Comparison of ENCODE assay signal across 30 cellular contexts in genomic region chr11:95404370-95404769, GRCh38.
DNase-seq lines count a peak whose midpoint lies in the region; ATAC-seq, FAIRE-seq and TF ChIP-seq lines count a peak whose summit lies in the region.
"Had no signal": no experiment of that assay in that cellular context is flagged by ENCODE, and none has a peak within 500 bp of the region (broad histone marks: within the 10 kb centered on the region; RNA-seq: fewer than 3 reads in every experiment).

No MANE protein-coding gene starts in this region.

- DNase-seq in DMS 273 (lab: John Stamatoyannopoulos, UW; ENCODE audit: unreplicated experiment) (peak; percentile 40), bronchial epithelial cell (ENCODE audit: low read depth) (no peak), retinal pigment epithelial cell (ENCODE audit: low read depth) (peak; percentile 69), HEK293T (ENCODE audit: extremely low spot score) (no peak), HuH-7.5 (ENCODE audit: low spot score) (no peak)
- no peak for DNase-seq in stimulated activated CD4-positive, alpha-beta T cell treated with anti-CD3 and anti-CD28 coated beads, Interleukin-4, amount 100 ng/mL, for 1 hour
- DNase-seq: activated CD4-positive, alpha-beta T cell treated with anti-CD3 and anti-CD28 coated beads, Interleukin-2, amount 50 U/mL, for 48 hours; activated CD4-positive, CD25-positive, alpha-beta regulatory T cell treated with anti-CD3 and anti-CD28 coated beads, Interleukin-2, amount 50 U/mL, for 72 hours; activated naive CD4-positive, alpha-beta T cell; activated naive CD8-positive, alpha-beta T cell treated with anti-CD3 and anti-CD28 coated beads, Interleukin-2, amount 50 U/mL, for 24 hours; colonic mucosa; DMS79 treated with DMSO at 0.1 percent for 48 hours; effector CD4-positive, alpha-beta T cell; GF-D8; Kasumi-1; NCI-H2107; NK-92 treated with Interleukin-12 subunit alpha and Interleukin-12 subunit beta, amount 100 ng/mL, for 24 hours; right cardiac atrium; stimulated activated CD4-positive, alpha-beta T cell treated with anti-CD3 and anti-CD28 coated beads, Interleukin-1b, Interleukin-23, amount 100 ng/mL, for 48 hours; stimulated activated naive CD8-positive, alpha-beta T cell treated with anti-CD3 and anti-CD28 coated beads, Interleukin-15, amount 100 ng/mL, for 72 hours; T-helper 17 cell had no signal

- H3K4me3 ChIP-seq in bronchial epithelial cell (ENCODE audit: low read depth, low read length) (no peak overlapping the region), retinal pigment epithelial cell (ENCODE audit: low read length) (no peak overlapping the region)
- H3K4me3 ChIP-seq: colonic mucosa, vagina had no signal

- POLR2A ChIA-PET in HEK293T (lab: Yijun Ruan, JAX): no interaction called here

- no peaks in the 10 kb centered on the region for H3K27me3 ChIP-seq in bronchial epithelial cell (ENCODE audit: control insufficient read depth, insufficient read depth, low read length)
- H3K27me3 ChIP-seq: colonic mucosa, vagina had no signal

- CTCF ChIA-PET in HEK293T (lab: Yijun Ruan, JAX): no interaction called here

- ATAC-seq in HG03432 (IDR thresholded peaks at IDR 0.05; ENCODE audit: unreplicated experiment): peak; percentile 58
- ATAC-seq: activated naive CD8-positive, alpha-beta T cell treated with anti-CD3 and anti-CD28 coated beads, Interleukin-2, amount 50 U/mL, for 24 hours; HepG2; left lobe of liver; right cardiac atrium; Right ventricle myocardium inferior; SK-N-SH treated with all-trans-retinoic acid at 6 μM for 48 hours; stimulated activated naive CD8-positive, alpha-beta T cell treated with anti-CD3 and anti-CD28 coated beads, Interleukin-15, amount 100 ng/mL, for 72 hours; T-helper 17 cell had no signal

- H3K36me3 ChIP-seq in bronchial epithelial cell (ENCODE audit: control insufficient read depth, insufficient read depth, low read length): no peaks in the 10 kb centered on the region
- H3K36me3 ChIP-seq: colonic mucosa, vagina had no signal

- FAIRE-seq in bronchial epithelial cell (lab: Jason Lieb, UNC): peak; percentile 32
- FAIRE-seq: astrocyte, GM19239, HepG2, TTC549 had no signal

- TF ChIP-seq CTCF in bronchial epithelial cell (IDR thresholded peaks at IDR 0.05; ENCODE audit: insufficient read depth, low read length, severe bottlenecking) (no peak), retinal pigment epithelial cell (conservative IDR thresholded peaks at IDR 0.05; ENCODE audit: low read depth, low read length) (no peak)

TF ChIP-seq in HEK293T, 16 proteins besides CTCF, POLR2A, EP300 and RAD21:
- TF ChIP-seq L3MBTL2 (conservative IDR thresholded peaks at IDR 0.05): no peak
- no peak for TF ChIP-seq LEF1 (IDR thresholded peaks at IDR 0.05; ENCODE audit: borderline replicate concordance)
- no peak for TF ChIP-seq TARDBP (IDR thresholded peaks at IDR 0.05)
- TF ChIP-seq ARNT (IDR thresholded peaks at IDR 0.05): no peak
- TF ChIP-seq FOXK2 (IDR thresholded peaks at IDR 0.05): no peak

Comparison
In these comparisons a context has a peak if more than half of its experiments do, and no peak if none do; other contexts are left out.
1. DNase-seq: peak in DMS 273 (single experiment) and retinal pigment epithelial cell (single experiment); none in bronchial epithelial cell (single experiment), HEK293T (single experiment), HuH-7.5 (single experiment) and stimulated activated CD4-positive, alpha-beta T cell treated with anti-CD3 and anti-CD28 coated beads, Interleukin-4, amount 100 ng/mL, for 1 hour (single experiment).